Comparison of ENCODE assay signal across 19 cellular contexts in genomic region chr2:4883375-4883774, GRCh38.
DNase-seq lines count a peak whose midpoint lies in the region; ATAC-seq and TF ChIP-seq lines count a peak whose summit lies in the region.
"Had no signal": no experiment of that assay in that cellular context is flagged by ENCODE, and none has a peak within 500 bp of the region (broad histone marks: within the 10 kb centered on the region; RNA-seq: fewer than 3 reads in every experiment).

No MANE protein-coding gene starts in this region.

- peak; percentile 2 to 8 for DNase-seq in thyroid gland
- DNase-seq in germinal center (ENCODE audit: low spot score): no peak
- DNase-seq: 8988T; ACHN; AML-193; BE2C; Caco-2; CD4-positive, alpha-beta memory T cell; DMS153; DND-41; GOT3; HFFc6 had no signal

- no peak for ATAC-seq in HG03342 (IDR thresholded peaks at IDR 0.05; ENCODE audit: unreplicated experiment)
- no peak for ATAC-seq in HG02623 (IDR thresholded peaks at IDR 0.05; ENCODE audit: unreplicated experiment)
- ATAC-seq: A549 had no signal

- no peaks in the 10 kb centered on the region for H3K27me3 ChIP-seq in thyroid gland
- H3K27me3 ChIP-seq: BE2C; BLaER1 treated with 17β-estradiol and CSF1 and Interleukin-3, amounts not matched to agents 10 nM and 100 nM had no signal

- peaks cover 3 to 15% of the 10 kb centered on the region in 2 donors for H3K4me1 ChIP-seq in thyroid gland
- H3K4me1 ChIP-seq: A549; BE2C; BLaER1 treated with 17β-estradiol and CSF1 and Interleukin-3, amounts not matched to agents 10 nM and 100 nM; Caco-2; HAP-1 had no signal

- 60 to 67% methylated on average over 15 to 17 of the region's 17 CpGs for WGBS in thyroid gland, 2 donors

- H3K9me3 ChIP-seq in thyroid gland: no peaks in the 10 kb centered on the region
- H3K9me3 ChIP-seq: BE2C, Caco-2, HAP-1 had no signal

- TF ChIP-seq POLR2A in thyroid gland (IDR thresholded peaks at IDR 0.05): no peak

- H3K27ac ChIP-seq in C4-2B (peak overlapping the region; percentile 45), VCaP (peak overlapping the region; percentile 47), thyroid gland (peak overlapping the region in 1 of 3 donors; percentile 17)
- H3K27ac ChIP-seq: A549; BLaER1 treated with 17β-estradiol and CSF1 and Interleukin-3, amounts not matched to agents 10 nM and 100 nM had no signal

- intact Hi-C loops in thyroid gland (cut with DNase I): no loop called here

- no peak overlapping the region for H3K4me3 ChIP-seq in thyroid gland (replicated peaks in 1 of 3)
- H3K4me3 ChIP-seq: A549; BLaER1 treated with 17β-estradiol and CSF1 and Interleukin-3, amounts not matched to agents 10 nM and 100 nM; HAP-1 had no signal

- no peak for TF ChIP-seq CTCF in C4-2B (conservative IDR thresholded peaks at IDR 0.05)
- no peak for TF ChIP-seq CTCF in VCaP (conservative IDR thresholded peaks at IDR 0.05)
- TF ChIP-seq CTCF in thyroid gland (IDR thresholded peaks at IDR 0.05): no peak

- H3K36me3 ChIP-seq in thyroid gland: no peaks in the 10 kb centered on the region
- H3K36me3 ChIP-seq: BE2C; BLaER1 treated with 17β-estradiol and CSF1 and Interleukin-3, amounts not matched to agents 10 nM and 100 nM; HAP-1 had no signal
